ENCODE assay signal across 14 cellular contexts in the genomic region with DNA sequence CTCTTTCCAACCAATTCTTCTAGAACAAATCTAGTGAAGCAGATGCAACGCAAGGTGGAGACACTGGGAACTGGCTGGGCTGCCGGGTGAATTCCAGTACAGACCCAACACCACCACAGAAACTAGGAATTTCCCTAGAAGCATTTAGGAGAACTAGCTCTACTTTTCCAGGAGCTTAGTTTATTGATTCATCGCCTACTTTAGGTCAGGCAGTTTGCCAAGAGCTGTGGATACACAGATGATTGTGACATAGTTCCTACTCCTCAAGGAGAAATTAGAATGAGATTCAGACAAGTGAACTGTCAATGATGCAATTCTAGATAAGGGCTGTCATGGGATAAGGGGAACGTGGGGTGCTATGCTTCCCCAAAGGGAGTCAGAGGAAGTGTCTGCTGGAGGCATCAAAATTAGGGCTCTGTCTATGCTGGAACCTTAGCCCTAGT.
DNase-seq lines count a peak whose midpoint lies in the region; ATAC-seq, FAIRE-seq and TF ChIP-seq lines count a peak whose summit lies in the region.
"Had no signal": no experiment of that assay in that cellular context is flagged by ENCODE, and none has a peak within 500 bp of the region (broad histone marks: within the 10 kb centered on the region; RNA-seq: fewer than 3 reads in every experiment).

No MANE protein-coding gene starts in this region.

- TF ChIP-seq POLR2A in HepG2 (IDR thresholded peaks at IDR 0.05; ENCODE audit: insufficient read depth in 1 of 2, low read depth in 2 of 2, low read length in 2 of 2), result no peak

- BruUV-seq in HepG2 (replicated peaks; lab: Mats Ljungman, UMichigan), result no TSS peak

- in situ Hi-C loops in brain microvascular endothelial cell (cut with HindIII; ENCODE audit: low pct_ligation_motif_present, low sequenced_read_pairs), result no loop called here
- in situ Hi-C loops in HepG2 (cut with HindIII; ENCODE audit: extremely low pct_ligation_motif_present, low pct_unique_long_range_greater_than_20kb), result no loop called here

- WGBS in HepG2 (ENCODE audit: low lambda C conversion rate), result 2% methylated on average over 4 of the region's 4 CpGs

- H3K79me2 ChIP-seq in HepG2 (ENCODE audit: insufficient read depth, low read length), result no peaks in the 10 kb centered on the region

- no peaks in the 10 kb centered on the region for H4K20me1 ChIP-seq in HepG2 (ENCODE audit: insufficient read depth, low read length)

- TF ChIP-seq RAD21 in HepG2 (CRISPR knock-in tag; IDR thresholded peaks at IDR 0.05), result no peak

- peak; percentile 83 for DNase-seq in AG09309 (ENCODE audit: low read depth)
- peak; percentile 13 for DNase-seq in HPDE6-E6E7 (ENCODE audit: extremely low spot score)
- DNase-seq in brain microvascular endothelial cell, result peak; percentile 91
- DNase-seq in HepG2 (ENCODE audit: low spot score), result peak; percentile 15
- DNase-seq in mesenteric fat pad (ENCODE audit: low spot score), result no peak
- no peak for DNase-seq in activated gamma-delta T cell treated with Interleukin-2 at 50 U/mL for 16 hours
- DNase-seq in stimulated activated naive CD4-positive, alpha-beta T cell treated with Interleukin-2 at 50 U/mL for 16 hours (lab: John Stamatoyannopoulos, UW), result no peak
- DNase-seq: NCI-H748 treated with DMSO at 0.1 percent for 48 hours; stimulated activated CD4-positive, alpha-beta T cell treated with anti-CD3 and anti-CD28 coated beads, Interleukin-4, amount 100 ng/mL, for 24 hours; uterus had no signal

- no peak overlapping the region for H3K4me2 ChIP-seq in HepG2 (ENCODE audit: low read depth, low read length)

- H3K27me3 ChIP-seq in brain microvascular endothelial cell (replicated peaks) (no peaks in the 10 kb centered on the region), HepG2 (ENCODE audit: control insufficient read depth in 1 of 2, insufficient read depth in 2 of 2, low read length in 2 of 2) (no peaks in the 10 kb centered on the region)
- H3K27me3 ChIP-seq: uterus had no signal

- POLR2A ChIA-PET in HepG2 (lab: Yijun Ruan, JAX), result interaction anchor here (0.9 kb wide), 1 partner anchor 23 kb away, joined by 4 read pairs; no protein-coding TSS in a partner anchor

- no peak overlapping the region for H2AFZ ChIP-seq in HepG2 (ENCODE audit: low read length)

- H3K27ac ChIP-seq in brain microvascular endothelial cell (no peak overlapping the region), HepG2 (ENCODE audit: extremely low read length, insufficient read depth, low read length) (no peak overlapping the region)
- H3K27ac ChIP-seq: HL-60, uterus, VCaP had no signal

- H3K9ac ChIP-seq in HepG2 (ENCODE audit: insufficient read depth, low read depth, low read length), result no peak overlapping the region

- FAIRE-seq in HepG2 (lab: Jason Lieb, UNC), result no peak
- FAIRE-seq: G401.6 had no signal

- intact Hi-C loops in HepG2 (cut with micrococcal nuclease; ENCODE audit: unreplicated experiment), result no loop called here

- no peak overlapping the region for H3K4me3 ChIP-seq in AG09309 (ENCODE audit: control insufficient read depth, low read depth, low read length)
- no peak overlapping the region for H3K4me3 ChIP-seq in brain microvascular endothelial cell (ENCODE audit: low read depth, low read length)
- H3K4me3 ChIP-seq in HepG2 (replicated peaks in 1 of 3; ENCODE audit: insufficient read depth in 1 of 3, low read depth in 2 of 3, low read length in 3 of 3), result no peak overlapping the region
- H3K4me3 ChIP-seq: uterus had no signal

- TF ChIP-seq EP300 in HepG2 (IDR thresholded peaks at IDR 0.05; ENCODE audit: low read depth in 2 of 2, low read length in 2 of 2), result no peak
- TF ChIP-seq EP300 in HepG2 (CRISPR knock-in tag; IDR thresholded peaks at IDR 0.05; ENCODE audit: borderline replicate concordance), result no peak

- TF ChIP-seq CTCF in AG09309 (IDR thresholded peaks at IDR 0.05; ENCODE audit: control insufficient read depth, insufficient read depth, low read depth, low read length, missing control alignments) (peak; percentile 36), brain microvascular endothelial cell (IDR thresholded peaks at IDR 0.05; ENCODE audit: low read depth, low read length, missing control alignments) (peak; percentile 46), HepG2 (CRISPR knock-in tag; IDR thresholded peaks at IDR 0.05) (0 out of 2 replicates have a peak, but pooled peaks have one; percentile 9)

- H3K36me3 ChIP-seq in brain microvascular endothelial cell (replicated peaks) (no peaks in the 10 kb centered on the region), HepG2 (replicated peaks in 1 of 2; ENCODE audit: control insufficient read depth in 1 of 2, insufficient read depth in 2 of 2, low read length in 2 of 2) (no peaks in the 10 kb centered on the region)
- H3K36me3 ChIP-seq: uterus had no signal

- H3K9me3 ChIP-seq in HepG2 (ENCODE audit: low read length), result no peaks in the 10 kb centered on the region
- H3K9me3 ChIP-seq: uterus had no signal

- ATAC-seq in HepG2 (peak; percentile 71), HG03108 (IDR thresholded peaks at IDR 0.05; ENCODE audit: unreplicated experiment) (no peak)

- H3K4me1 ChIP-seq in HepG2 (ENCODE audit: insufficient read depth, low read length), result peaks cover 20% of the 10 kb centered on the region
- H3K4me1 ChIP-seq: uterus had no signal

- CTCF ChIA-PET in HepG2 (lab: Yijun Ruan, JAX; ENCODE audit: low intra/inter-chr PET ratio, low total read pairs), result no interaction called here

TF ChIP-seq in HepG2, 621 proteins besides CTCF, POLR2A, EP300 and RAD21 (continues in another document):
- TF ChIP-seq, protein P1, sequence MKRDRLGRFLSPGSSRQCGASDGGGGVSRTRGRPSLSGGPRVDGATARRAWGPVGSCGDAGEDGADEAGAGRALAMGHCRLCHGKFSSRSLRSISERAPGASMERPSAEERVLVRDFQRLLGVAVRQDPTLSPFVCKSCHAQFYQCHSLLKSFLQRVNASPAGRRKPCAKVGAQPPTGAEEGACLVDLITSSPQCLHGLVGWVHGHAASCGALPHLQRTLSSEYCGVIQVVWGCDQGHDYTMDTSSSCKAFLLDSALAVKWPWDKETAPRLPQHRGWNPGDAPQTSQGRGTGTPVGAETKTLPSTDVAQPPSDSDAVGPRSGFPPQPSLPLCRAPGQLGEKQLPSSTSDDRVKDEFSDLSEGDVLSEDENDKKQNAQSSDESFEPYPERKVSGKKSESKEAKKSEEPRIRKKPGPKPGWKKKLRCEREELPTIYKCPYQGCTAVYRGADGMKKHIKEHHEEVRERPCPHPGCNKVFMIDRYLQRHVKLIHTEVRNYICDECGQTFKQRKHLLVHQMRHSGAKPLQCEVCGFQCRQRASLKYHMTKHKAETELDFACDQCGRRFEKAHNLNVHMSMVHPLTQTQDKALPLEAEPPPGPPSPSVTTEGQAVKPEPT (CRISPR knock-in tag; IDR thresholded peaks at IDR 0.05; ENCODE audit: low read depth), result no peak
- TF ChIP-seq ONECUT2 (CRISPR knock-in tag; IDR thresholded peaks at IDR 0.05), result 0 out of 2 replicates have a peak, but pooled peaks have one; percentile 22
- no peak for TF ChIP-seq HOXD1 (CRISPR knock-in tag; IDR thresholded peaks at IDR 0.05)
- TF ChIP-seq NCOA2 (CRISPR knock-in tag; IDR thresholded peaks at IDR 0.05), result 0 out of 2 replicates have a peak, but pooled peaks have one; percentile 17
- TF ChIP-seq GLMP (CRISPR knock-in tag; IDR thresholded peaks at IDR 0.05; ENCODE audit: borderline replicate concordance), result no peak
- peak; percentile 43; the same call in 1 of the 2 replicates for TF ChIP-seq CEBPG (CRISPR knock-in tag; IDR thresholded peaks at IDR 0.05)
- TF ChIP-seq BCL6 (CRISPR knock-in tag; IDR thresholded peaks at IDR 0.05), result peak; percentile 76
- TF ChIP-seq CREB1 (IDR thresholded peaks at IDR 0.05), result no peak
- 0 out of 2 replicates have a peak, but pooled peaks have one; percentile 12 for TF ChIP-seq CREB1 (CRISPR knock-in tag; IDR thresholded peaks at IDR 0.05)
- 0 out of 2 replicates have a peak, but pooled peaks have one; percentile 8 for TF ChIP-seq HNF4A (CRISPR knock-in tag; IDR thresholded peaks at IDR 0.05)
- TF ChIP-seq CEBPB (IDR thresholded peaks at IDR 0.05; ENCODE audit: borderline replicate concordance, low read depth, low read length), result peak; percentile 87
- TF ChIP-seq ARID5B (CRISPR knock-in tag; IDR thresholded peaks at IDR 0.05), result peak; percentile 56; the same call in 1 of the 2 replicates
- TF ChIP-seq ZNF382 (CRISPR knock-in tag; IDR thresholded peaks at IDR 0.05; ENCODE audit: borderline replicate concordance), result peak; percentile 81; the same call in 1 of the 2 replicates

Comparison
In these comparisons a context has a peak if more than half of its experiments do, and no peak if none do; other contexts are left out.
1. DNase-seq: peak in AG09309 (single experiment), HPDE6-E6E7 (single experiment), brain microvascular endothelial cell (single experiment) and HepG2 (single experiment); none in mesenteric fat pad (single experiment), activated gamma-delta T cell treated with Interleukin-2 at 50 U/mL for 16 hours (single experiment) and stimulated activated naive CD4-positive, alpha-beta T cell treated with Interleukin-2 at 50 U/mL for 16 hours (single experiment).
2. Peak in every context shown above with its lines, with median percentiles within 50 percentile points of each other: CTCF ChIP-seq.